In the genomic region with DNA sequence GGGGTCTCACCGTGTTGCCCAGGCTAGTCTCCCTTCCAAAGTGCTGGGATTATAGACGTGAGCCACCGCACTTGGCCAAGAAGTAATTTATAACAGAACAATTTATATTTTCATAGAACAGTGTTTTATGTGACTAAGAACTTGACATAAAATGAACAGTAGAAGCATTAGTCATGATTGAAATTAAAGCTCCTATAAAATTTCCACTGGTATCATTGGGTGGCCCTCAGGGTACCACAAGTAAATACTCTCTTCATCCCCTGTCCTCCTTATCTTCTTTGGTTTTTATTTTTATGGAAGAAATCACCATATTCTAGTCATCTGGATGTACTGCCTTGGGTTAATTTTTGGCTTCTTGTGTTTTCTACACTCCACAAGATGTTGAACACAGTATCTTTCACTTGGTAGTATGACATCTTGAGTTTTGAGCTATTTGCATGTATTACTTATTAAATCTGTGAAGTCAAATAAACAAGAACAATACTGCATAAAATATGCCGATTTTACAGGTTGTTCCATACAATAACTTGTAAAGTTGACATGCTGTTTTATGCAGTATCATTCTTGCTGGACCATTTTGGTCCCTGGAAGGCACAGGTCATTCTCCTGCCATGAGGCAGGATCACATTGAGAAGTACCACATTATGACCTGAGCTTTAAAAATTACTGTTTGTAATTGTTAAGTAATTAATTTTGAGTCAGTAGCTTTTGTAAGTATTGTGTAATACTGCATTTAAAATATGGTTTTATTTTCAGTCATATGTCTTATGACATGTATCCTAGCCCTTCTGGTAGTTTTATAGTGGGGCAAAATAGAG, we compare ENCODE assay signal across 17 cellular contexts. TPM values are rescaled to one million over a fixed set of nuclear protein-coding genes. Genes with fewer than 3 reads are reported as not detected.
DNase-seq lines count a peak whose midpoint lies in the region; ATAC-seq and TF ChIP-seq lines count a peak whose summit lies in the region.
"Had no signal": no experiment of that assay in that cellular context is flagged by ENCODE, and none has a peak within 500 bp of the region (broad histone marks: within the 10 kb centered on the region; RNA-seq: fewer than 3 reads in every experiment).

No MANE protein-coding gene starts in this region.

- TF ChIP-seq CTCF in OCI-LY7 (conservative IDR thresholded peaks at IDR 0.05; ENCODE audit: low read length) (no peak), natural killer cell (IDR thresholded peaks at IDR 0.05) (no peak)

- 72 to 78% methylated on average over 4 of the region's 4 CpGs for whole genome bisulfite sequencing in GM23248 (ENCODE audit: low coverage in 1 of 2, low lambda C conversion rate in 2 of 2, missing lambda C conversion rate in 2 of 2), 2 experiments

- POLR2A ChIA-PET in activated CD4-positive, alpha-beta T cell treated with anti-CD3 and anti-CD28 coated beads, Interleukin-2, amount 10 ng/mL, durations not matched to agents 7 days and 5 days (lab: Charles Lee): no interaction called here
- POLR2A ChIA-PET in OCI-LY7 (lab: Charles Lee): interaction anchor here (0.6 to 2.2 kb wide), 7 partner anchors 9 to 125 kb away, joined by 3 to 19 read pairs (median 4); a partner anchor contains a TSS

- H3K36me3 ChIP-seq in GM23248 (ENCODE audit: low read depth): no peaks in the 10 kb centered on the region
- H3K36me3 ChIP-seq in OCI-LY7 (ENCODE audit: insufficient read depth, low read length): peaks cover 80% of the 10 kb centered on the region
- H3K36me3 ChIP-seq: ovary had no signal

- H3K4me1 ChIP-seq in GM23248 (ENCODE audit: insufficient read depth) (peaks cover 18% of the 10 kb centered on the region), OCI-LY7 (ENCODE audit: insufficient read depth, low read length, poor library complexity, severe bottlenecking) (peaks cover 44% of the 10 kb centered on the region)

- H3K9ac ChIP-seq in GM23248: no peak overlapping the region

- H3K4me3 ChIP-seq in GM23248: no peak overlapping the region
- no peak overlapping the region for H3K4me3 ChIP-seq in OCI-LY7 (ENCODE audit: low read depth, low read length, poor library complexity, severe bottlenecking)
- H3K4me3 ChIP-seq: ovary had no signal

- H3K4me2 ChIP-seq in GM23248 (ENCODE audit: unreplicated experiment) (no peak overlapping the region), OCI-LY7 (ENCODE audit: low read length) (peak overlapping the region; percentile 35)

- no peaks in the 10 kb centered on the region for H3K27me3 ChIP-seq in GM23248 (replicated peaks; ENCODE audit: insufficient read depth)
- H3K27me3 ChIP-seq: ovary had no signal

- H3K9me2 ChIP-seq in GM23248 (ENCODE audit: insufficient read depth) (no peaks in the 10 kb centered on the region), OCI-LY7 (ENCODE audit: insufficient read depth, low read length) (no peaks in the 10 kb centered on the region)

- peak; percentile 7 for ATAC-seq in left colon
- ATAC-seq in natural killer cell: no peak

- no peak overlapping the region for H3K27ac ChIP-seq in GM23248
- peak overlapping the region; percentile 10 for H3K27ac ChIP-seq in OCI-LY7 (ENCODE audit: low read depth, low read length, poor library complexity, severe bottlenecking)
- H3K27ac ChIP-seq: HL-60, ovary, RWPE1 had no signal

- H3F3A ChIP-seq in GM23248 (ENCODE audit: insufficient read depth): peaks cover 13% of the 10 kb centered on the region

- H3K27me3 Mint-ChIP-seq in activated CD4-positive, alpha-beta T cell treated with anti-CD3 and anti-CD28 coated beads, Interleukin-2, amount 10 ng/mL, durations not matched to agents 7 days and 5 days: no peaks in the 10 kb centered on the region
- no peaks in the 10 kb centered on the region for H3K27me3 Mint-ChIP-seq in natural killer cell (ENCODE audit: low read depth in 2 of 2)
- H3K27me3 Mint-ChIP-seq: central memory CD8-positive, alpha-beta T cell had no signal

- H3K79me2 ChIP-seq in GM23248 (ENCODE audit: insufficient read depth) (peaks cover 82% of the 10 kb centered on the region), OCI-LY7 (ENCODE audit: insufficient read depth, low read depth, low read length) (peaks cover 98% of the 10 kb centered on the region)

- CTCF ChIA-PET in activated CD4-positive, alpha-beta T cell treated with anti-CD3 and anti-CD28 coated beads, Interleukin-2, amount 10 ng/mL, durations not matched to agents 7 days and 5 days (lab: Charles Lee): interaction anchor here (0.8 to 2.4 kb wide), 5 partner anchors 8 to 45 kb away, joined by 3 to 11 read pairs (median 5); a partner anchor contains a TSS
- CTCF ChIA-PET in OCI-LY7 (lab: Charles Lee; ENCODE audit: unreplicated experiment): interaction anchor here (1.1 kb wide), 1 partner anchor 24 kb away, joined by 4 read pairs; a partner anchor contains a TSS

- no peak for DNase-seq in activated CD4-positive, alpha-beta T cell treated with anti-CD3 and anti-CD28 coated beads, Interleukin-2, amount 10 ng/mL, durations not matched to agents 7 days and 5 days
- DNase-seq in activated CD4-positive, alpha-beta T cell treated with anti-CD3 and anti-CD28 coated beads, Interleukin-2, amount 50 U/mL, for 1 hour: no peak
- DNase-seq in GM23248 (peak; percentile 17), OCI-LY7 (ENCODE audit: low spot score) (no peak), left colon (no peak), ecto neural progenitor cell (ENCODE audit: low spot score) (no peak), natural killer cell (no peak), mucosa of gallbladder (ENCODE audit: low spot score) (no peak)
- DNase-seq: GF-D8, glutamatergic neuron, NCI-H2081, ovary, T1000 had no signal

- H3K4me1 Mint-ChIP-seq in activated CD4-positive, alpha-beta T cell treated with anti-CD3 and anti-CD28 coated beads, Interleukin-2, amount 10 ng/mL, durations not matched to agents 7 days and 5 days: peaks cover 48% of the 10 kb centered on the region
- peaks cover under 1 to 19% of the 10 kb centered on the region in 2 donors for H3K4me1 Mint-ChIP-seq in natural killer cell

- intact Hi-C loops in OCI-LY7 (cut with micrococcal nuclease; ENCODE audit: unreplicated experiment): no loop called here
- intact Hi-C loops in left colon (cut with DNase I, micrococcal nuclease): no loop called here
- intact Hi-C loops in natural killer cell (cut with micrococcal nuclease): loop anchor here (5.0 kb wide), 1 partner anchor 144 kb away; no protein-coding TSS in a partner anchor

- no peaks in the 10 kb centered on the region for H3K9me3 ChIP-seq in GM23248 (ENCODE audit: low read depth)
- no peaks in the 10 kb centered on the region for H3K9me3 ChIP-seq in OCI-LY7 (ENCODE audit: low read length)
- H3K9me3 ChIP-seq: ovary had no signal

- BruUV-seq in OCI-LY7 (replicated peaks; lab: Mats Ljungman, UMichigan): no TSS peak

- no peak overlapping the region for H2AFZ ChIP-seq in GM23248
- no peak overlapping the region for H2AFZ ChIP-seq in OCI-LY7 (ENCODE audit: low read length)

- no peaks in the 10 kb centered on the region for H3K9me3 Mint-ChIP-seq in activated CD4-positive, alpha-beta T cell treated with anti-CD3 and anti-CD28 coated beads, Interleukin-2, amount 10 ng/mL, durations not matched to agents 7 days and 5 days
- no peaks in the 10 kb centered on the region for H3K9me3 Mint-ChIP-seq in natural killer cell
- H3K9me3 Mint-ChIP-seq: central memory CD8-positive, alpha-beta T cell; mesothelial cell of epicardium had no signal

- H4K20me1 ChIP-seq in GM23248 (ENCODE audit: insufficient read depth): no peaks in the 10 kb centered on the region
- peaks cover 40% of the 10 kb centered on the region for H4K20me1 ChIP-seq in OCI-LY7 (ENCODE audit: insufficient read depth, low read length)

- in situ Hi-C loops in GM23248 (cut with MboI): no loop called here

- peak overlapping the region; percentile 46 for H3K27ac Mint-ChIP-seq in activated CD4-positive, alpha-beta T cell treated with anti-CD3 and anti-CD28 coated beads, Interleukin-2, amount 10 ng/mL, durations not matched to agents 7 days and 5 days
- no peak overlapping the region for H3K27ac Mint-ChIP-seq in natural killer cell
- H3K27ac Mint-ChIP-seq: mesothelial cell of epicardium had no signal

- H3K36me3 Mint-ChIP-seq in activated CD4-positive, alpha-beta T cell treated with anti-CD3 and anti-CD28 coated beads, Interleukin-2, amount 10 ng/mL, durations not matched to agents 7 days and 5 days (ENCODE audit: low read depth): peaks cover 34% of the 10 kb centered on the region
- H3K36me3 Mint-ChIP-seq in natural killer cell: no peaks in the 10 kb centered on the region

- no peak overlapping the region for H3K4me3 Mint-ChIP-seq in activated CD4-positive, alpha-beta T cell treated with anti-CD3 and anti-CD28 coated beads, Interleukin-2, amount 10 ng/mL, durations not matched to agents 7 days and 5 days
- H3K4me3 Mint-ChIP-seq in natural killer cell: no peak overlapping the region
- H3K4me3 Mint-ChIP-seq: central memory CD8-positive, alpha-beta T cell; mesothelial cell of epicardium had no signal

RNA-seq across cellular contexts. Expression of a gene that starts 24.4 kb away (rescaled TPM):
- 100 to 1,000 TPM; 326 to 337 TPM for total RNA-seq in activated CD4-positive, alpha-beta T cell treated with anti-CD3 and anti-CD28 coated beads, Interleukin-2, amount 10 ng/mL, durations not matched to agents 7 days and 5 days
- total RNA-seq in GM23248 (2014; rRNA removed; shearing (Covaris generic)): 27.3 and 44.1 TPM in 2 replicates
- 2.9 and 4.3 TPM in 2 replicates for polyA plus RNA-seq in GM23248 (2016; fragmentation: Nextera tagmentation; extraction: Ambion mirVana)
- 173 and 232 TPM in 2 replicates for total RNA-seq in OCI-LY7 (2014; rRNA removed; shearing (Covaris generic))
- total RNA-seq in OCI-LY7 (2022): 264 and 280 TPM in 2 replicates
- total RNA-seq in left colon: 10 to 100 TPM; 23.2 to 51.1 TPM
- 10 to 100 TPM; 31.2 to 57.8 (median 37.3) TPM for total RNA-seq in natural killer cell
- total RNA-seq in mucosa of gallbladder: 9.4 TPM
